In genomic region chr5:32677023-32677422, GRCh38 we compare ENCODE assay signal across 25 cellular contexts. TPM values are rescaled to one million over a fixed set of nuclear protein-coding genes. Genes with fewer than 3 reads are reported as not detected.
"Had no signal": no experiment of that assay in that cellular context is flagged by ENCODE, and none has a peak within 500 bp of the region (broad histone marks: within the 10 kb centered on the region; RNA-seq: fewer than 3 reads in every experiment).

No MANE protein-coding gene starts in this region.

- H3K4me3 Mint-ChIP-seq: activated B cell treated with CpG ODN at 0.5 μM for 24 hours; activated CD4-positive, alpha-beta T cell treated with anti-CD3 and anti-CD28 coated beads, Interleukin-2, amount 10 ng/mL, durations not matched to agents 24 days and 14 days; activated naive CD8-positive, alpha-beta T cell treated with anti-CD3 and anti-CD28 coated beads, Interleukin-2, amount 10 ng/mL, durations not matched to agents 7 days and 5 days; activated T-cell treated with anti-CD3 and anti-CD28 coated beads, Interleukin-2, amount 50 U/mL, for 72 hours; T-helper 1 cell treated with Interleukin-12 subunit alpha and Interleukin-12 subunit beta and Interleukin-4 antibody, amounts not matched to agents 30 μg/mL and 1 μg/mL, for 36 hours had no signal

- H3K9me3 Mint-ChIP-seq: activated CD4-positive, alpha-beta T cell treated with anti-CD3 and anti-CD28 coated beads, Interleukin-2, amount 10 ng/mL, durations not matched to agents 24 days and 14 days had no signal

- H3K36me3 Mint-ChIP-seq: activated naive CD8-positive, alpha-beta T cell treated with anti-CD3 and anti-CD28 coated beads, Interleukin-2, amount 10 ng/mL, durations not matched to agents 7 days and 5 days had no signal

- H3K4me1 Mint-ChIP-seq: activated B cell treated with CpG ODN at 0.5 μM for 24 hours; activated CD4-positive, alpha-beta T cell treated with anti-CD3 and anti-CD28 coated beads, Interleukin-2, amount 10 ng/mL, durations not matched to agents 24 days and 14 days; activated naive CD8-positive, alpha-beta T cell treated with anti-CD3 and anti-CD28 coated beads, Interleukin-2, amount 10 ng/mL, durations not matched to agents 7 days and 5 days had no signal

- H3K4me3 ChIP-seq: K562 had no signal

- H3K27me3 Mint-ChIP-seq: activated CD4-positive, alpha-beta T cell treated with anti-CD3 and anti-CD28 coated beads, Interleukin-2, amount 10 ng/mL, durations not matched to agents 24 days and 14 days; activated naive CD8-positive, alpha-beta T cell treated with anti-CD3 and anti-CD28 coated beads, Interleukin-2, amount 10 ng/mL, durations not matched to agents 7 days and 5 days had no signal

- H3K27ac Mint-ChIP-seq: activated B cell treated with CpG ODN at 0.5 μM for 24 hours; activated CD4-positive, alpha-beta T cell treated with anti-CD3 and anti-CD28 coated beads, Interleukin-2, amount 10 ng/mL, durations not matched to agents 24 days and 14 days; activated naive CD8-positive, alpha-beta T cell treated with anti-CD3 and anti-CD28 coated beads, Interleukin-2, amount 10 ng/mL, durations not matched to agents 7 days and 5 days; activated T-cell treated with anti-CD3 and anti-CD28 coated beads, Interleukin-2, amount 50 U/mL, for 72 hours; activated T-helper 2 cell treated with anti-CD3 and anti-CD28 coated beads, Interferon-gamma antibody, Interleukin-2, Interleukin-4, amounts not matched to agents 10 μg/mL and 5 μg/mL and 100 μg/mL, durations not matched to agents 14 hours and 24 hours and 36 hours; T-helper 1 cell treated with Interleukin-12 subunit alpha and Interleukin-12 subunit beta and Interleukin-4 antibody, amounts not matched to agents 30 μg/mL and 1 μg/mL, for 36 hours had no signal

- DNase-seq: activated B cell treated with CpG ODN at 0.5 μM for 24 hours; activated CD4-positive, alpha-beta T cell treated with anti-CD3 and anti-CD28 coated beads for 1 hour; activated CD4-positive, alpha-beta T cell treated with anti-CD3 and anti-CD28 coated beads, Interleukin-2, amount 10 ng/mL, durations not matched to agents 24 days and 14 days; activated CD4-positive, alpha-beta T cell treated with anti-CD3 and anti-CD28 coated beads, Interleukin-2, amount 50 U/mL, for 48 hours; activated CD8-positive, alpha-beta memory T cell treated with anti-CD3 and anti-CD28 coated beads for 24 hours; activated gamma-delta T cell treated with Interleukin-2 at 50 U/mL for 16 hours; activated naive CD4-positive, alpha-beta T cell treated with anti-CD3 and anti-CD28 coated beads, Interleukin-2, amount 50 U/mL, for 16 hours; activated naive CD8-positive, alpha-beta T cell treated with anti-CD3 and anti-CD28 coated beads, Interleukin-2, amount 10 ng/mL, durations not matched to agents 7 days and 5 days; activated T-cell treated with anti-CD3 and anti-CD28 coated beads, Interleukin-2, amount 50 U/mL, for 72 hours; aorta; central memory CD4-positive, alpha-beta T cell; cortex of kidney; Kasumi-1; NCI-H1105; NCI-H1436; NCI-H1694 treated with DMSO at 0.1 percent for 48 hours; NCI-H2029 treated with DMSO at 0.1 percent for 48 hours; NCI-H345; NCI-H510A; NCI-H526 treated with DMSO at 0.1 percent for 48 hours; NCI-H82; SIG-M5 had no signal

RNA-seq across cellular contexts. Expression of gene NPR3, which starts 34.1 kb away (rescaled TPM):
- total RNA-seq: activated B cell treated with CpG ODN at 0.5 μM for 24 hours; activated T-helper 2 cell treated with anti-CD3 and anti-CD28 coated beads, Interferon-gamma antibody, Interleukin-2, Interleukin-4, amounts not matched to agents 10 μg/mL and 5 μg/mL and 100 μg/mL, durations not matched to agents 14 hours and 24 hours and 36 hours had no signal
